30 cellular contexts compared by ENCODE assay signal in the genomic region with DNA sequence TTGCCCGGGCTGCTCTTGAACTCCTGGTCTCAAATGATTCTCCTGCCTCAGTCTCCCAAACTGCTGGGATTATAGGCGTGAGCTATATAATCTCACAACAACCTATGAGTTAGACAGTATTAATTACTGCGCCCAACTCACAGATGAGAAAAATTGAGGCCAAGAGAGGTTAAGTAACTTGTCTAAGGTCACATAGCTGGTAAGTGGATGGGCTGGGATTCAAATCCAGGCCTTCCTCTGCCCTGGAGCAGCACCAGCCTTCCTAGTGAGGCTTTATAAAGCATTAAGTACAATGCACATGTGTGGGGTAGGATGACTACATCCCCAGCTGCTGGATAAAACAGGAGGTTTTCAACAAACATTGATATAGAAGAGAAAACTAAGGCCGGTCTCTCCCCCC. TPM values are rescaled to one million over a fixed set of nuclear protein-coding genes. Genes with fewer than 3 reads are reported as not detected.
"Had no signal": no experiment of that assay in that cellular context is flagged by ENCODE, and none has a peak within 500 bp of the region (broad histone marks: within the 10 kb centered on the region; RNA-seq: fewer than 3 reads in every experiment).

No MANE protein-coding gene starts in this region.

- ATAC-seq: activated CD8-positive, alpha-beta T cell treated with anti-CD3 and anti-CD28 coated beads for 36 hours; activated naive CD8-positive, alpha-beta T cell treated with anti-CD3 and anti-CD28 coated beads, Interleukin-2, amount 50 U/mL, for 24 hours; activated T-cell treated with anti-CD3 and anti-CD28 coated beads, Interleukin-2, amount 50 U/mL, for 4 hours; activated T-cell treated with anti-CD3 and anti-CD28 coated beads, Interleukin-2, amount 50 U/mL, for 72 hours; activated T-helper 17 cell treated with anti-CD3 and anti-CD28 coated beads, Interleukin-2, amount 50 U/mL, for 72 hours had no signal

- H3K4me1 ChIP-seq: ascending aorta had no signal

- DNase-seq: activated B cell treated with CpG ODN at 0.5 μM for 24 hours; activated CD4-positive, alpha-beta memory T cell treated with anti-CD3 and anti-CD28 coated beads for 36 hours; activated CD4-positive, alpha-beta T cell treated with anti-CD3 and anti-CD28 coated beads for 4 hours; activated CD4-positive, alpha-beta T cell treated with anti-CD3 and anti-CD28 coated beads, Interleukin-2, amount 10 ng/mL, durations not matched to agents 24 days and 14 days; activated CD4-positive, alpha-beta T cell treated with anti-CD3 and anti-CD28 coated beads, Interleukin-2, amount 50 U/mL, for 4 hours; activated CD4-positive, CD25-positive, alpha-beta regulatory T cell treated with anti-CD3 and anti-CD28 coated beads, Interleukin-2, amount 50 U/mL, for 72 hours; activated CD8-positive, alpha-beta memory T cell treated with anti-CD3 and anti-CD28 coated beads, Interleukin-2, amount 50 U/mL, for 4 hours; activated CD8-positive, alpha-beta T cell treated with anti-CD3 and anti-CD28 coated beads for 36 hours; activated effector memory CD4-positive, alpha-beta T cell treated with anti-CD3 and anti-CD28 coated beads, Interleukin-2, amount 50 U/mL, for 16 hours; activated naive CD4-positive, alpha-beta T cell treated with anti-CD3 and anti-CD28 coated beads, Interleukin-2, amount 10 ng/mL, durations not matched to agents 7 days and 5 days; activated naive CD4-positive, alpha-beta T cell treated with Interleukin-2 at 50 U/mL for 16 hours; activated naive CD8-positive, alpha-beta T cell treated with anti-CD3 and anti-CD28 coated beads, Interleukin-2, amount 10 ng/mL, durations not matched to agents 7 days and 5 days; activated naive CD8-positive, alpha-beta T cell treated with anti-CD3 and anti-CD28 coated beads, Interleukin-2, amount 50 U/mL, for 24 hours; activated T-cell treated with anti-CD3 and anti-CD28 coated beads for 4 hours; activated T-cell treated with anti-CD3 and anti-CD28 coated beads, Interleukin-2, amount 50 U/mL, for 1 hour; activated T-cell treated with anti-CD3 and anti-CD28 coated beads, Interleukin-2, amount 50 U/mL, for 4 hours; activated T-cell treated with anti-CD3 and anti-CD28 coated beads, Interleukin-2, amount 50 U/mL, for 72 hours; amygdala; anterior cingulate cortex; caudate nucleus; cerebellar nuclear complex; T-helper 2 cell; T-helper 9 cell had no signal

- H3K36me3 ChIP-seq: ascending aorta, cardiac muscle cell had no signal

- H3K4me3 ChIP-seq: ascending aorta, cardiac muscle cell had no signal

- H3K27me3 ChIP-seq: ascending aorta, cardiac muscle cell had no signal

- FAIRE-seq: bronchial epithelial cell, TTC549 had no signal

- H3K27ac ChIP-seq: ascending aorta, cardiac muscle cell, VCaP had no signal

- H3K9me3 ChIP-seq: ascending aorta had no signal

RNA-seq across cellular contexts. Expression of a gene that starts 15.1 kb away (rescaled TPM):
- total RNA-seq: ascending aorta had no signal

RNA-seq across cellular contexts. Expression of a gene that starts 31.9 kb away (rescaled TPM):
- total RNA-seq: activated T-helper 1 cell treated with anti-CD3 and anti-CD28 coated beads, Interleukin-12 subunit alpha, Interleukin-12 subunit beta, Interleukin-2, Interleukin-4 antibody, amounts not matched to agents 30 ng/mL and 10 ng/mL and 1 ng/mL, durations not matched to agents 14 hours and 24 hours and 36 hours had no signal
